ENCODE assay signal across 8 cellular contexts in genomic region chr2:174634130-174635014, GRCh38. TPM values are rescaled to one million over a fixed set of nuclear protein-coding genes. Genes with fewer than 3 reads are reported as not detected.
DNase-seq lines count a peak whose midpoint lies in the region; ATAC-seq and TF ChIP-seq lines count a peak whose summit lies in the region.

No MANE protein-coding gene starts in this region.

- H3K27ac Mint-ChIP-seq in activated naive CD8-positive, alpha-beta T cell treated with anti-CD3 and anti-CD28 coated beads, Interleukin-2, amount 10 ng/mL, durations not matched to agents 7 days and 5 days = peak overlapping the region; percentile 98
- peak overlapping the region; percentile 54 for H3K27ac Mint-ChIP-seq in mesothelial cell of epicardium

- TF ChIP-seq EP300 in tibial nerve (IDR thresholded peaks at IDR 0.05) = peak in 1 of 2 donors; percentile 50

- no peaks in the 10 kb centered on the region for H3K27me3 Mint-ChIP-seq in activated naive CD8-positive, alpha-beta T cell treated with anti-CD3 and anti-CD28 coated beads, Interleukin-2, amount 10 ng/mL, durations not matched to agents 7 days and 5 days
- H3K27me3 Mint-ChIP-seq in mesothelial cell of epicardium (ENCODE audit: low read depth) = no peaks in the 10 kb centered on the region

- H3K4me1 ChIP-seq in tibial nerve = peaks cover 0 to 74% (median 31%) of the 10 kb centered on the region in 4 donors

- peak in 1 of 2 donors; percentile 20 for TF ChIP-seq POLR2A in tibial nerve (IDR thresholded peaks at IDR 0.05)

- no peaks in the 10 kb centered on the region for H3K9me3 ChIP-seq in tibial nerve

- peak overlapping the region; percentile 12 to 43 (median 30) for H3K4me3 ChIP-seq in tibial nerve

- peak overlapping the region; percentile 93 for H3K4me3 Mint-ChIP-seq in activated naive CD8-positive, alpha-beta T cell treated with anti-CD3 and anti-CD28 coated beads, Interleukin-2, amount 10 ng/mL, durations not matched to agents 7 days and 5 days
- no peak overlapping the region for H3K4me3 Mint-ChIP-seq in mesothelial cell of epicardium

- peaks cover 66% of the 10 kb centered on the region for H3K4me1 Mint-ChIP-seq in activated naive CD8-positive, alpha-beta T cell treated with anti-CD3 and anti-CD28 coated beads, Interleukin-2, amount 10 ng/mL, durations not matched to agents 7 days and 5 days
- peaks cover 25% of the 10 kb centered on the region for H3K4me1 Mint-ChIP-seq in mesothelial cell of epicardium

- ATAC-seq in GM18520 (IDR thresholded peaks at IDR 0.05; ENCODE audit: unreplicated experiment) = peak; percentile 37
- ATAC-seq in HG02884 (IDR thresholded peaks at IDR 0.05; ENCODE audit: unreplicated experiment) = peak; percentile 70
- peak; percentile 82 for ATAC-seq in activated naive CD8-positive, alpha-beta T cell treated with anti-CD3 and anti-CD28 coated beads, Interleukin-2, amount 10 ng/mL, durations not matched to agents 7 days and 5 days (ENCODE audit: low read depth)

- no peaks in the 10 kb centered on the region for H3K36me3 ChIP-seq in tibial nerve

- peak overlapping the region in 3 of 4 donors; percentile 75 to 87 (median 75) for H3K27ac ChIP-seq in tibial nerve

- peak; percentile 69 for DNase-seq in RPMI8226
- peak; percentile 65 for DNase-seq in activated naive CD8-positive, alpha-beta T cell treated with anti-CD3 and anti-CD28 coated beads, Interleukin-2, amount 10 ng/mL, durations not matched to agents 7 days and 5 days
- DNase-seq in mesothelial cell of epicardium (ENCODE audit: low spot score in 2 of 2, unreplicated experiment in 2 of 2) = no peak
- no peak for DNase-seq in tibial nerve (ENCODE audit: low spot score in 2 of 2)
- no peak for DNase-seq in 8988T
- DNase-seq in AG08396 (ENCODE audit: low spot score) = no peak

- H3K9me3 Mint-ChIP-seq in activated naive CD8-positive, alpha-beta T cell treated with anti-CD3 and anti-CD28 coated beads, Interleukin-2, amount 10 ng/mL, durations not matched to agents 7 days and 5 days = no peaks in the 10 kb centered on the region
- peaks cover 7% of the 10 kb centered on the region for H3K9me3 Mint-ChIP-seq in mesothelial cell of epicardium

- POLR2A ChIA-PET in activated naive CD8-positive, alpha-beta T cell treated with anti-CD3 and anti-CD28 coated beads, Interleukin-2, amount 10 ng/mL, durations not matched to agents 7 days and 5 days (lab: Charles Lee) = interaction anchor here (0.7 to 7.8 kb wide), 18 partner anchors 11 to 338 kb away, joined by 3 to 214 read pairs (median 5); partner anchors contain the start of gene WIPF1

- H3K27me3 ChIP-seq in tibial nerve = no peaks in the 10 kb centered on the region

- peaks cover 27% of the 10 kb centered on the region for H3K36me3 Mint-ChIP-seq in activated naive CD8-positive, alpha-beta T cell treated with anti-CD3 and anti-CD28 coated beads, Interleukin-2, amount 10 ng/mL, durations not matched to agents 7 days and 5 days
- H3K36me3 Mint-ChIP-seq in mesothelial cell of epicardium = no peaks in the 10 kb centered on the region

- 32 to 38% methylated on average over 13 of the region's 13 CpGs for WGBS in tibial nerve, 2 donors

- TF ChIP-seq CTCF in mesothelial cell of epicardium (IDR thresholded peaks at IDR 0.05; ENCODE audit: unreplicated experiment) = no peak
- no peak for TF ChIP-seq CTCF in tibial nerve (IDR thresholded peaks at IDR 0.05)

RNA-seq across cellular contexts. Expression of gene WIPF1, which starts 36.8 kb away (rescaled TPM):
- 100 to 1,000 TPM; 446 to 480 TPM for total RNA-seq in activated naive CD8-positive, alpha-beta T cell treated with anti-CD3 and anti-CD28 coated beads, Interleukin-2, amount 10 ng/mL, durations not matched to agents 7 days and 5 days
- total RNA-seq in mesothelial cell of epicardium = 19.0 to 21.1 TPM (median 20.6 TPM) in 3 replicates
- 10 to 100 TPM; 43.2 to 63.8 (median 52.9) TPM for total RNA-seq in tibial nerve

Comparison
In these comparisons a context has a peak if more than half of its experiments do, and no peak if none do; other contexts are left out.
1. DNase-seq: peak in RPMI8226 (single experiment) and activated naive CD8-positive, alpha-beta T cell treated with anti-CD3 and anti-CD28 coated beads, Interleukin-2, amount 10 ng/mL, durations not matched to agents 7 days and 5 days (single experiment); none in mesothelial cell of epicardium (0 of 2), tibial nerve (0 of 2), 8988T (single experiment) and AG08396 (single experiment).
2. RNA of gene WIPF1, which starts 36.8 kb away (total RNA-seq): 446 to 480 TPM in activated naive CD8-positive, alpha-beta T cell treated with anti-CD3 and anti-CD28 coated beads, Interleukin-2, amount 10 ng/mL, durations not matched to agents 7 days and 5 days; 43.2 to 63.8 TPM in tibial nerve and 19.0 to 21.1 TPM in mesothelial cell of epicardium; every median in the first group is over 4 times any median in the second.
3. Peak in every context shown above with its lines, with median percentiles within 50 percentile points of each other: ATAC-seq.